ENCODE assay signal across 29 cellular contexts in the genomic region with DNA sequence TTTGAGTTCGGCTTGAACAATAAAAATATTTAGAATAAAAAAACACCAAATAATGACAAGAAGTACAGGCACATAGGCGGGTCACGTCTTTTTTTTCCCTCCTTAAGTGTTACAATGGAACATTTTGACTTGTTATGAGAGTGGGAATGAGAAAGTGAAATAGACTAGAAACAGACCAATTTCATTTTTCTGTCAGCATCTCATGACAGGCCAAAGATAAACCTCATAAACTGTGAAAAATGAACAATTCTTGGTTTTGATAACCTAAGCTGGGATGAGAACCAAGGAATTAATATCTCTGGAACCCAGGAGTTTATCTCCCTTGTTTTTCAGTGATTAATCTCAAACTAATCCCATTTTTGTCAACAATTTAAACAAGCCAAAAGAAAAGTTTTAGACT.
"Had no signal": no experiment of that assay in that cellular context is flagged by ENCODE, and none has a peak within 500 bp of the region (broad histone marks: within the 10 kb centered on the region; RNA-seq: fewer than 3 reads in every experiment).

No MANE protein-coding gene starts in this region.

- H3K4me1 ChIP-seq: breast epithelium, colonic mucosa, gastrocnemius medialis had no signal

- H3K36me3 ChIP-seq: adrenal gland, ascending aorta, breast epithelium, cardiac muscle cell, colonic mucosa, gastrocnemius medialis, WERI-Rb-1 had no signal

- ATAC-seq: activated CD4-positive, CD25-positive, alpha-beta regulatory T cell treated with anti-CD3 and anti-CD28 coated beads, Interleukin-2, amount 50 U/mL, for 24 hours; activated CD8-positive, alpha-beta T cell treated with anti-CD3 and anti-CD28 coated beads for 36 hours; activated naive CD8-positive, alpha-beta T cell treated with anti-CD3 and anti-CD28 coated beads, Interleukin-2, amount 50 U/mL, for 24 hours; esophagus mucosa; foreskin keratinocyte; gastrocnemius medialis; T-helper 17 cell had no signal

- H3K27ac ChIP-seq: adrenal gland, ascending aorta, breast epithelium, cardiac muscle cell, colonic mucosa, dorsolateral prefrontal cortex, foreskin keratinocyte, gastrocnemius medialis, WERI-Rb-1 had no signal

- H3K4me3 ChIP-seq: adrenal gland, ascending aorta, breast epithelium, cardiac muscle cell, colonic mucosa, dorsolateral prefrontal cortex, gastrocnemius medialis had no signal

- H3K27me3 ChIP-seq: adrenal gland, ascending aorta, breast epithelium, cardiac muscle cell, colonic mucosa, foreskin keratinocyte, gastrocnemius medialis had no signal

- H3K9me3 ChIP-seq: adrenal gland, ascending aorta, breast epithelium, colonic mucosa, gastrocnemius medialis had no signal

- DNase-seq: activated B cell treated with CpG ODN at 0.5 μM for 24 hours; activated CD4-positive, alpha-beta T cell treated with anti-CD3 and anti-CD28 coated beads for 48 hours; activated CD4-positive, alpha-beta T cell treated with anti-CD3 and anti-CD28 coated beads, Interleukin-2, amount 50 U/mL, for 1 hour; activated CD4-positive, alpha-beta T cell treated with anti-CD3 and anti-CD28 coated beads, Interleukin-2, amount 50 U/mL, for 48 hours; activated CD8-positive, alpha-beta memory T cell treated with anti-CD3 and anti-CD28 coated beads for 24 hours; activated CD8-positive, alpha-beta memory T cell treated with anti-CD3 and anti-CD28 coated beads, Interleukin-2, amount 50 U/mL, for 4 hours; activated CD8-positive, alpha-beta T cell treated with anti-CD3 and anti-CD28 coated beads for 36 hours; activated effector memory CD4-positive, alpha-beta T cell treated with anti-CD3 and anti-CD28 coated beads, Interleukin-2, amount 50 U/mL, for 16 hours; activated naive CD4-positive, alpha-beta T cell treated with anti-CD3 and anti-CD28 coated beads for 36 hours; activated naive CD8-positive, alpha-beta T cell treated with anti-CD3 and anti-CD28 coated beads for 36 hours; activated naive CD8-positive, alpha-beta T cell treated with anti-CD3 and anti-CD28 coated beads, Interleukin-2, amount 50 U/mL, for 24 hours; activated T-cell treated with anti-CD3 and anti-CD28 coated beads, Interleukin-2, amount 50 U/mL, for 1 hour; activated T-cell treated with anti-CD3 and anti-CD28 coated beads, Interleukin-2, amount 50 U/mL, for 48 hours; adrenal gland; colonic mucosa; dorsolateral prefrontal cortex; effector memory CD4-positive, alpha-beta T cell; endodermal cell; foreskin keratinocyte; gastrocnemius medialis; T-helper 1 cell; T-helper 17 cell; T1000; WERI-Rb-1 had no signal
